ENCODE assay signal across 31 cellular contexts in the genomic region with DNA sequence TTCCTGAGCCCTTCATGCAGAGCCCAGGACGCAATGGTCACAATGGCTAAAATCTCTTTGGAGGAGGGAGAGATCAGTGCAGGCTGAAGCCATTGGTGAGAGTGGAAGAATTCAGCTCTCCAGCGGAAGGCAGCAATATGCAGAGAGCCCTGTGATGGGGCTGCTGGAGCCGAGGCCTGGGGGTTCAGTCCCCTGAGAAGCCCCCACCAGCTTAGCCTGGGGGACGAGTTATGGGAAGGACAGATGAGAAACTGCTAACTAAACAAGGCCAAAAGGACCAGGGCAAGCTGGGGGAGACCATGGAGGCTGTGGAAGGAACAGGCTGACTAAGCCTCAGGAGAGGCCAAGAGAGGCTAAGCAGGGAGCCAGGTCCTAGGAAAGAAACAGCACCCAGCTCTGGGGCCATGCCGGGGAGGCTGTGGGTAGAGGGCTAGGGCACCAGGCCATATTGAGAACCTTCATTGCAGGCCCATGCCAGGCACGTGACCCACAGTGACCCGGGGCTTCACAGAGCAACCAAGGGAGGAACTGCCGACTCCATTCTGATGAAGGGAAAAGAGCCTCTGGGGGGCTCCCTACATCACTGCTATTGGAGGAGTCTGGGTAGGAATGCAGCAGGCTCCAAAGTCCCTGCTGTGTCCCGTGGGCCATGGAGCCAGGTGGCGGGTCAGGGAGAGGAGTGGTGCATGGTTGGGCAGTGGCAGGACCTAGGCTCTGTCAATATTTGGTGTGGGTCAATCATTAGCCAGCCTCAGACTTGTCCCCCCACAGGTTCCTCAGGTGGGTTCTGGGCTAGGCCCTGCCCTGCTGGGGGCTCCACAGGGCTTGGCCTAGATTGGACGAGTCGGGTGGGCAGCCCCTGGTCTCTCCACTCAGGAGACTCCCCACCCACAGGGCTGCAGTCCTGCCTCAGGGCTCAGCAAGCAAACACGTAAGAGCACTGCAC. TPM values are rescaled to one million over a fixed set of nuclear protein-coding genes. Genes with fewer than 3 reads are reported as not detected.
DNase-seq lines count a peak whose midpoint lies in the region; FAIRE-seq and TF ChIP-seq lines count a peak whose summit lies in the region.
"Had no signal": no experiment of that assay in that cellular context is flagged by ENCODE, and none has a peak within 500 bp of the region (broad histone marks: within the 10 kb centered on the region; RNA-seq: fewer than 3 reads in every experiment).

No MANE protein-coding gene starts in this region.

- no CpG with 5 or more reads among the region's 13 CpGs for WGBS in H9 (ENCODE audit: extremely low coverage, insufficient read length, low lambda C conversion rate)

- H3K23ac ChIP-seq in H9 (ENCODE audit: insufficient read length, low read depth, low read length) = no peak overlapping the region

- no peak overlapping the region for H2AFZ ChIP-seq in H9 (ENCODE audit: low read length)
- peak overlapping the region; percentile 81 for H2AFZ ChIP-seq in neural progenitor cell (replicated peaks)

- H3K14ac ChIP-seq in H9 (ENCODE audit: insufficient read depth, low read length) = no peak overlapping the region

- H3K4me1 ChIP-seq in H9 (ENCODE audit: insufficient read depth, low read length) = no peaks in the 10 kb centered on the region
- H3K4me1 ChIP-seq in neural progenitor cell = peaks cover 14% of the 10 kb centered on the region
- H3K4me1 ChIP-seq: HAP-1, Peyer's patch, psoas muscle had no signal

- H3K4ac ChIP-seq in H9 (ENCODE audit: low read depth, low read length) = no peak overlapping the region

- H2BK12ac ChIP-seq in H9 (ENCODE audit: insufficient read length, low read depth, low read length) = no peak overlapping the region

- no peak overlapping the region for H2BK120ac ChIP-seq in H9 (ENCODE audit: low read depth, low read length, poor library complexity, severe bottlenecking)

- H3K4me2 ChIP-seq in H9 (ENCODE audit: insufficient read depth, insufficient read length, low read length) (no peak overlapping the region), neural progenitor cell (peak overlapping the region; percentile 51)

- H3K27me3 ChIP-seq in H9 (ENCODE audit: insufficient read depth, low read length) (no peaks in the 10 kb centered on the region), neural progenitor cell (no peaks in the 10 kb centered on the region)
- H3K27me3 ChIP-seq: BLaER1 treated with 17β-estradiol and CSF1 and Interleukin-3, amounts not matched to agents 10 nM and 100 nM; Peyer's patch had no signal

- no peaks in the 10 kb centered on the region for H3K23me2 ChIP-seq in H9 (ENCODE audit: insufficient read length, low read depth, low read length, poor library complexity, severe bottlenecking)

- POLR2A ChIA-PET in HEK293T (lab: Yijun Ruan, JAX) = no interaction called here

- no peaks in the 10 kb centered on the region for H3K79me1 ChIP-seq in H9 (ENCODE audit: insufficient read depth, low read depth, low read length, poor library complexity, severe bottlenecking)

- H4K20me1 ChIP-seq in H9 (ENCODE audit: control insufficient read depth, insufficient read depth, insufficient read length) (no peaks in the 10 kb centered on the region), neural progenitor cell (ENCODE audit: low read depth) (no peaks in the 10 kb centered on the region)
- H4K20me1 ChIP-seq: BLaER1 treated with 17β-estradiol and CSF1 and Interleukin-3, amounts not matched to agents 10 nM and 100 nM had no signal

- H3K9ac ChIP-seq in H9 (ENCODE audit: extremely low read depth, insufficient read length, low read length) (no peak overlapping the region), neural progenitor cell (no peak overlapping the region)
- H3K9ac ChIP-seq: BLaER1 treated with 17β-estradiol and CSF1 and Interleukin-3, amounts not matched to agents 10 nM and 100 nM had no signal

- no peak overlapping the region for H2BK5ac ChIP-seq in H9 (ENCODE audit: insufficient read length, low read length)

- CTCF ChIA-PET in HEK293T (lab: Yijun Ruan, JAX) = interaction anchor here (1.0 kb wide), 1 partner anchor 22 kb away, joined by 3 read pairs; no protein-coding TSS in a partner anchor

- FAIRE-seq in GM19239 (lab: Jason Lieb, UNC) = no peak
- FAIRE-seq: frontal cortex, islet of Langerhans had no signal

- peaks cover 3 to 10% of the 10 kb centered on the region in 2 experiments for H3K4me1 Mint-ChIP-seq in H9
- H3K4me1 Mint-ChIP-seq in neural progenitor cell = peaks cover 11% of the 10 kb centered on the region
- H3K4me1 Mint-ChIP-seq: activated naive CD4-positive, alpha-beta T cell treated with anti-CD3 and anti-CD28 coated beads, Interleukin-2, amount 10 ng/mL, durations not matched to agents 7 days and 5 days; memory B cell; nephron had no signal

- H3K36me3 Mint-ChIP-seq in H9 (ENCODE audit: insufficient read depth in 1 of 3, low read depth in 3 of 3) = no peaks in the 10 kb centered on the region; a peak in 1 of 7 replicates
- no peaks in the 10 kb centered on the region for H3K36me3 Mint-ChIP-seq in neural progenitor cell
- H3K36me3 Mint-ChIP-seq: activated naive CD4-positive, alpha-beta T cell treated with anti-CD3 and anti-CD28 coated beads, Interleukin-2, amount 10 ng/mL, durations not matched to agents 7 days and 5 days; type B pancreatic cell had no signal

- no peak overlapping the region for H2AK5ac ChIP-seq in H9 (ENCODE audit: insufficient read length, low read length)

- H3K79me2 ChIP-seq in H9 (ENCODE audit: insufficient read depth, low read length) = no peaks in the 10 kb centered on the region
- H3K79me2 ChIP-seq in neural progenitor cell (ENCODE audit: low read depth) = no peaks in the 10 kb centered on the region

- peak overlapping the region; percentile 38 for H3K27ac ChIP-seq in 22Rv1
- no peak overlapping the region for H3K27ac ChIP-seq in H9 (ENCODE audit: insufficient read length, low read depth, low read length)
- H3K27ac ChIP-seq in neural progenitor cell = peak overlapping the region; percentile 73
- H3K27ac ChIP-seq: BLaER1 treated with 17β-estradiol and CSF1 and Interleukin-3, amounts not matched to agents 10 nM and 100 nM; Peyer's patch; psoas muscle had no signal

- H3K4me3 Mint-ChIP-seq in H9 = no peak overlapping the region; a peak in 1 of 5 replicates
- no peak overlapping the region for H3K4me3 Mint-ChIP-seq in neural progenitor cell
- H3K4me3 Mint-ChIP-seq: activated naive CD4-positive, alpha-beta T cell treated with anti-CD3 and anti-CD28 coated beads, Interleukin-2, amount 10 ng/mL, durations not matched to agents 7 days and 5 days; activated T-cell treated with anti-CD3 and anti-CD28 coated beads, Interleukin-2, amount 50 U/mL, for 72 hours; memory B cell; nephron; stimulated activated naive CD8-positive, alpha-beta T cell treated with anti-CD3 and anti-CD28 coated beads, Interleukin-15, Interleukin-2, amounts not matched to agents 100 ng/mL and 50 ng/mL, for 24 hours; type B pancreatic cell had no signal

- H3K27ac Mint-ChIP-seq in H9 (peak overlapping the region; percentile 18 to 93 (median 70); a peak in 3 of 7 replicates), neural progenitor cell (peak overlapping the region; percentile 62)
- H3K27ac Mint-ChIP-seq: activated naive CD4-positive, alpha-beta T cell treated with anti-CD3 and anti-CD28 coated beads, Interleukin-2, amount 10 ng/mL, durations not matched to agents 7 days and 5 days; activated T-cell treated with anti-CD3 and anti-CD28 coated beads, Interleukin-2, amount 50 U/mL, for 72 hours; memory B cell; stimulated activated naive CD8-positive, alpha-beta T cell treated with anti-CD3 and anti-CD28 coated beads, Interleukin-15, Interleukin-2, amounts not matched to agents 100 ng/mL and 50 ng/mL, for 24 hours; type B pancreatic cell had no signal

- H3K9me3 ChIP-seq in H9 (ENCODE audit: control insufficient read depth, low read depth, low read length) (no peaks in the 10 kb centered on the region), neural progenitor cell (ENCODE audit: low read depth) (peaks cover 5% of the 10 kb centered on the region)
- H3K9me3 ChIP-seq: psoas muscle had no signal

- H4K8ac ChIP-seq in H9 (replicated peaks; ENCODE audit: insufficient read length, low read depth, low read length) = no peak overlapping the region

- TF ChIP-seq CTCF in 22Rv1 (IDR thresholded peaks at IDR 0.05) (no peak), H9 (conservative IDR thresholded peaks at IDR 0.05) (no peak), neural progenitor cell (IDR thresholded peaks at IDR 0.05) (no peak)

- H3K56ac ChIP-seq in H9 (ENCODE audit: insufficient read length, low read depth, low read length) = no peak overlapping the region

- peaks cover 14% of the 10 kb centered on the region for H3F3A ChIP-seq in neural progenitor cell (ENCODE audit: low read depth)

- no peak overlapping the region for H2BK20ac ChIP-seq in H9 (ENCODE audit: low read depth, low read length, poor library complexity, severe bottlenecking)

- no peak overlapping the region for H4K5ac ChIP-seq in H9 (ENCODE audit: insufficient read length, low read depth, low read length)

- no peaks in the 10 kb centered on the region for H3K36me3 ChIP-seq in neural progenitor cell
- H3K36me3 ChIP-seq: BLaER1 treated with 17β-estradiol and CSF1 and Interleukin-3, amounts not matched to agents 10 nM and 100 nM; HAP-1; Peyer's patch had no signal

- H3K9me3 Mint-ChIP-seq in H9 (peaks cover 6 to 8% of the 10 kb centered on the region in 2 experiments; a peak in 3 of 5 replicates), neural progenitor cell (peaks cover 12% of the 10 kb centered on the region)

- H3K18ac ChIP-seq in H9 (ENCODE audit: insufficient read length, low read depth, low read length) = no peak overlapping the region

- no peak overlapping the region for H3T11ph ChIP-seq in H9 (ENCODE audit: low read length)

- H2BK15ac ChIP-seq in H9 (ENCODE audit: low read depth, low read length) = no peak overlapping the region

- H3K27me3 Mint-ChIP-seq in H9 (ENCODE audit: low read depth) (peaks cover 4% of the 10 kb centered on the region; the same call in 1 of the 2 replicates), neural progenitor cell (ENCODE audit: insufficient read depth, low read depth) (no peaks in the 10 kb centered on the region)
- H3K27me3 Mint-ChIP-seq: memory B cell; stimulated activated naive CD8-positive, alpha-beta T cell treated with anti-CD3 and anti-CD28 coated beads, Interleukin-15, Interleukin-2, amounts not matched to agents 100 ng/mL and 50 ng/mL, for 24 hours; type B pancreatic cell had no signal

- H3K4me3 ChIP-seq in neural progenitor cell = no peak overlapping the region
- H3K4me3 ChIP-seq: BLaER1 treated with 17β-estradiol and CSF1 and Interleukin-3, amounts not matched to agents 10 nM and 100 nM; HAP-1; Peyer's patch; psoas muscle had no signal

- DNase-seq in H9 = peak; percentile 46
- DNase-seq in left kidney (ENCODE audit: low read depth, low spot score) = peak; percentile 57
- peak; percentile 77 for DNase-seq in neural progenitor cell (ENCODE audit: low spot score)
- DNase-seq in activated CD4-positive, CD25-positive, alpha-beta regulatory T cell treated with anti-CD3 and anti-CD28 coated beads, Interleukin-2, amount 50 U/mL, for 72 hours = no peak
- DNase-seq in HEK293T (ENCODE audit: extremely low spot score) = no peak
- DNase-seq in GM19239 (ENCODE audit: insufficient read length, low spot score) = no peak
- no peak for DNase-seq in NCI-H2029 treated with DMSO at 0.1 percent for 48 hours (lab: John Stamatoyannopoulos, UW)
- DNase-seq: ACHN; activated CD4-positive, alpha-beta T cell treated with anti-CD3 and anti-CD28 coated beads for 48 hours; activated naive CD4-positive, alpha-beta T cell treated with anti-CD3 and anti-CD28 coated beads, Interleukin-2, amount 10 ng/mL, durations not matched to agents 7 days and 5 days; activated T-cell treated with anti-CD3 and anti-CD28 coated beads, Interleukin-2, amount 50 U/mL, for 72 hours; anterior cingulate cortex; hypothalamus; MV-4-11; NCI-H1694; NCI-H2171 treated with DMSO at 0.1 percent for 48 hours; NCI-H526; Peyer's patch; psoas muscle; stimulated activated CD4-positive, alpha-beta T cell treated with anti-CD3 and anti-CD28 coated beads, Interleukin-2, amount 100 ng/mL, for 48 hours had no signal

- H4K91ac ChIP-seq in H9 (ENCODE audit: insufficient read length, low read depth, low read length) = no peak overlapping the region

RNA-seq across cellular contexts. Expression of gene PROC, which starts 19.8 kb away (rescaled TPM):
- total RNA-seq in H9 (2021) (0.37 and 0.61 TPM in 2 replicates), neural progenitor cell (ENCODE audit: low replicate concordance) (0.25 TPM in 1 of 2 replicates, not detected in the other)
- total RNA-seq: frontal cortex; SK-MEL-5; T-helper 1 cell treated with Interleukin-12 subunit alpha and Interleukin-12 subunit beta and Interleukin-4 antibody, amounts not matched to agents 30 ng/mL and 1 ng/mL, for 36 hours had no signal

RNA-seq across cellular contexts. Expression of gene MAP3K2, which starts 50.3 kb away (rescaled TPM):
- total RNA-seq in H9 (2021) = 25.8 and 26.8 TPM in 2 replicates
- total RNA-seq in neural progenitor cell (ENCODE audit: low replicate concordance) = 24.5 and 27.7 TPM in 2 replicates

Comparison
In these comparisons a context has a peak if more than half of its experiments do, and no peak if none do; other contexts are left out.
1. DNase-seq: peak in H9 (single experiment), left kidney (single experiment) and neural progenitor cell (single experiment); none in activated CD4-positive, CD25-positive, alpha-beta regulatory T cell treated with anti-CD3 and anti-CD28 coated beads, Interleukin-2, amount 50 U/mL, for 72 hours (single experiment), HEK293T (single experiment), GM19239 (single experiment) and NCI-H2029 treated with DMSO at 0.1 percent for 48 hours (single experiment).